ENCODE assay signal across 9 cellular contexts in genomic region chr5:88734191-88734640, GRCh38.
DNase-seq lines count a peak whose midpoint lies in the region; ATAC-seq, FAIRE-seq and TF ChIP-seq lines count a peak whose summit lies in the region.
"Had no signal": no experiment of that assay in that cellular context is flagged by ENCODE, and none has a peak within 500 bp of the region (broad histone marks: within the 10 kb centered on the region; RNA-seq: fewer than 3 reads in every experiment).

No MANE protein-coding gene starts in this region.

- 14 to 27% (median 24%) methylated on average over 6 of the region's 6 CpGs for WGBS in adrenal gland, 4 donors

- H3K9ac ChIP-seq in kidney (ENCODE audit: low read length in 2 of 2): no peak overlapping the region

- H3K27ac ChIP-seq in adrenal gland: peak overlapping the region; percentile 30 to 78 (median 68)
- peak overlapping the region in 1 of 2 donors; percentile 68 for H3K27ac ChIP-seq in kidney (ENCODE audit: low read depth in 2 of 2, low read length in 2 of 2)

- DNase-seq in adrenal gland (peak in 6 of 7 donors; percentile 45 to 70 (median 62)), pons (ENCODE audit: low spot score) (peak; percentile 69), kidney (no peak), SHP77 (lab: John Stamatoyannopoulos, UW) (no peak), T1000 (lab: John Stamatoyannopoulos, UW) (no peak), hepatic stellate cell (ENCODE audit: low spot score) (no peak)

- intact Hi-C loops in adrenal gland (cut with DNase I): loop anchor here (5.0 to 10.0 kb wide), 2 partner anchors 148 to 151 kb away; partner anchors contain the start of gene MEF2C (in 2 of the 2)
- intact Hi-C loops in kidney (cut with DNase I): no loop called here

- TF ChIP-seq POLR2A in adrenal gland (IDR thresholded peaks at IDR 0.05): peak in 1 of 2 donors; percentile 13

- ATAC-seq in GM19452 (IDR thresholded peaks at IDR 0.05; ENCODE audit: unreplicated experiment): peak; percentile 51
- peak; percentile 47 for ATAC-seq in HG03196 (IDR thresholded peaks at IDR 0.05; ENCODE audit: unreplicated experiment)
- ATAC-seq: Panc1 had no signal

- H3K36me3 ChIP-seq in adrenal gland (replicated peaks in 1 of 2) (peaks cover 0 to 8% of the 10 kb centered on the region in 2 donors), kidney (ENCODE audit: control insufficient read depth in 1 of 2, insufficient read depth in 2 of 2, low read length in 2 of 2) (no peaks in the 10 kb centered on the region)

- H3K4me3 ChIP-seq in adrenal gland (peak overlapping the region in 1 of 4 donors; percentile 20), kidney (ENCODE audit: low read length in 2 of 2) (peak overlapping the region in 1 of 2 donors; percentile 13)

- no peak for FAIRE-seq in kidney (lab: Jason Lieb, UNC)

- no peaks in the 10 kb centered on the region for H3K27me3 ChIP-seq in adrenal gland

- H3K9me3 ChIP-seq in adrenal gland (replicated peaks in 1 of 3) (no peaks in the 10 kb centered on the region), kidney (ENCODE audit: control insufficient read depth in 1 of 2, low read length in 2 of 2) (no peaks in the 10 kb centered on the region)

- peaks cover 34 to 60% of the 10 kb centered on the region in 2 donors for H3K4me1 ChIP-seq in adrenal gland (replicated peaks in 1 of 2)
- H3K4me1 ChIP-seq in kidney (ENCODE audit: control insufficient read depth in 1 of 2, insufficient read depth in 1 of 2, low read depth in 1 of 2, low read length in 2 of 2): peaks cover 2 to 4% of the 10 kb centered on the region in 2 donors

- TF ChIP-seq CTCF in adrenal gland (IDR thresholded peaks at IDR 0.05): no peak
- TF ChIP-seq CTCF in kidney (IDR thresholded peaks at IDR 0.05; ENCODE audit: borderline replicate concordance, extremely low read depth, insufficient read depth): no peak

Comparison
In these comparisons a context has a peak if more than half of its experiments do, and no peak if none do; other contexts are left out.
1. DNase-seq: peak in adrenal gland (6 of 7) and pons (single experiment); none in kidney (single experiment), SHP77 (0 of 2), T1000 (single experiment) and hepatic stellate cell (single experiment).